1 cellular context compared by ENCODE assay signal in genomic region chr19:1247747-1248453, GRCh38.
TF ChIP-seq lines count a peak whose summit lies in the region.

No MANE protein-coding gene starts in this region.

TF ChIP-seq in K562, 482 proteins besides CTCF, POLR2A, EP300 and RAD21 (continued from another document and continues in another):
- TF ChIP-seq ATF4 (CRISPR knock-in tag; IDR thresholded peaks at IDR 0.05) (no peak), GTF2E2 (tag; IDR thresholded peaks at IDR 0.05) (no peak; the same call in 1 of the 2 replicates), EP400 (IDR thresholded peaks at IDR 0.05) (peak; percentile 57; the same call in 1 of the 2 replicates), PYGO2 (tag; IDR thresholded peaks at IDR 0.05) (no peak), RFX5 (IDR thresholded peaks at IDR 0.05; ENCODE audit: low read depth, low read length) (no peak), YY1 (IDR thresholded peaks at IDR 0.05; ENCODE audit: borderline replicate concordance in 1 of 3, control insufficient read depth in 1 of 3, extremely low read depth in 1 of 3, insufficient read depth in 3 of 3, insufficient read length in 1 of 3, insufficient replicate concordance in 2 of 3, low read depth in 1 of 3, low read length in 2 of 3) (no peak), FIP1L1 (IDR thresholded peaks at IDR 0.05; ENCODE audit: low read depth, low read length, poor library complexity, severe bottlenecking) (peak; percentile 38), TBP (optimal IDR thresholded peaks at IDR 0.05; ENCODE audit: low read depth, low read length) (peak; percentile 11), KLF10 (CRISPR knock-in tag; IDR thresholded peaks at IDR 0.05) (no peak), NR0B1 (IDR thresholded peaks at IDR 0.05; ENCODE audit: partially characterized antibody) (no peak), ZZZ3 (IDR thresholded peaks at IDR 0.05) (no peak), ATF6 (CRISPR knock-in tag; IDR thresholded peaks at IDR 0.05) (no peak), SAFB2 (IDR thresholded peaks at IDR 0.05; ENCODE audit: borderline replicate concordance, low read depth, low read length, severe bottlenecking) (no peak), STAG1 (CRISPR knock-in tag; IDR thresholded peaks at IDR 0.05; ENCODE audit: borderline replicate concordance) (no peak), DNMT1 (IDR thresholded peaks at IDR 0.05) (no peak), KHSRP (IDR thresholded peaks at IDR 0.05) (no peak), IRF9 (tag; IDR thresholded peaks at IDR 0.05) (no peak), SMC3 (conservative IDR thresholded peaks at IDR 0.05; ENCODE audit: insufficient read depth, low read depth, low read length) (no peak), FOXJ3 (CRISPR knock-in tag; IDR thresholded peaks at IDR 0.05) (no peak), ZBTB5 (IDR thresholded peaks at IDR 0.05) (no peak), FOSL1 (tag; conservative IDR thresholded peaks at IDR 0.05) (no peak; the same call in 1 of the 2 replicates), ZNF668 (CRISPR knock-in tag; IDR thresholded peaks at IDR 0.05) (no peak), MYBL2 (IDR thresholded peaks at IDR 0.05; ENCODE audit: low read depth) (no peak), MYBL2 (CRISPR knock-in tag; IDR thresholded peaks at IDR 0.05; ENCODE audit: borderline replicate concordance) (no peak), CBX8 (IDR thresholded peaks at IDR 0.05; ENCODE audit: borderline replicate concordance, extremely low read depth, low read depth, low read length, poor library complexity, severe bottlenecking) (no peak), SRSF1 (IDR thresholded peaks at IDR 0.05; ENCODE audit: low read depth, low read length) (no peak), LARP7 (IDR thresholded peaks at IDR 0.05) (no peak), CREB5 (CRISPR knock-in tag; IDR thresholded peaks at IDR 0.05) (no peak), CBX3 (IDR thresholded peaks at IDR 0.05; ENCODE audit: borderline replicate concordance in 1 of 2, low read length in 2 of 2) (peak in 1 of 2 experiments; percentile 40; a peak in 2 of 3 replicates), HMG20B (CRISPR knock-in tag; IDR thresholded peaks at IDR 0.05) (no peak), HEY1 (CRISPR knock-in tag; IDR thresholded peaks at IDR 0.05; ENCODE audit: borderline replicate concordance) (no peak), CHD2 (IDR thresholded peaks at IDR 0.05; ENCODE audit: low read depth, low read length) (0 out of 2 replicates have a peak, but pooled peaks have one; percentile 34), TCF15 (CRISPR knock-in tag; IDR thresholded peaks at IDR 0.05) (no peak; the same call in 1 of the 2 replicates), NFIC (IDR thresholded peaks at IDR 0.05) (peak; percentile 71), XRCC5 (IDR thresholded peaks at IDR 0.05; ENCODE audit: low read depth, low read length) (no peak; the same call in 1 of the 2 replicates), ZBTB40 (IDR thresholded peaks at IDR 0.05) (peak; percentile 64), ZBTB40 (CRISPR knock-in tag; IDR thresholded peaks at IDR 0.05) (no peak), TEAD1 (CRISPR knock-in tag; IDR thresholded peaks at IDR 0.05) (no peak), TEAD4 (IDR thresholded peaks at IDR 0.05; ENCODE audit: low read length) (no peak), TEAD4 (CRISPR knock-in tag; IDR thresholded peaks at IDR 0.05; ENCODE audit: borderline replicate concordance) (no peak), EHMT2 (IDR thresholded peaks at IDR 0.05) (no peak), SMARCE1 (IDR thresholded peaks at IDR 0.05) (no peak; the same call in 1 of the 2 replicates), DPF2 (IDR thresholded peaks at IDR 0.05) (peak; percentile 57; the same call in 1 of the 2 replicates)
